In the genomic region with DNA sequence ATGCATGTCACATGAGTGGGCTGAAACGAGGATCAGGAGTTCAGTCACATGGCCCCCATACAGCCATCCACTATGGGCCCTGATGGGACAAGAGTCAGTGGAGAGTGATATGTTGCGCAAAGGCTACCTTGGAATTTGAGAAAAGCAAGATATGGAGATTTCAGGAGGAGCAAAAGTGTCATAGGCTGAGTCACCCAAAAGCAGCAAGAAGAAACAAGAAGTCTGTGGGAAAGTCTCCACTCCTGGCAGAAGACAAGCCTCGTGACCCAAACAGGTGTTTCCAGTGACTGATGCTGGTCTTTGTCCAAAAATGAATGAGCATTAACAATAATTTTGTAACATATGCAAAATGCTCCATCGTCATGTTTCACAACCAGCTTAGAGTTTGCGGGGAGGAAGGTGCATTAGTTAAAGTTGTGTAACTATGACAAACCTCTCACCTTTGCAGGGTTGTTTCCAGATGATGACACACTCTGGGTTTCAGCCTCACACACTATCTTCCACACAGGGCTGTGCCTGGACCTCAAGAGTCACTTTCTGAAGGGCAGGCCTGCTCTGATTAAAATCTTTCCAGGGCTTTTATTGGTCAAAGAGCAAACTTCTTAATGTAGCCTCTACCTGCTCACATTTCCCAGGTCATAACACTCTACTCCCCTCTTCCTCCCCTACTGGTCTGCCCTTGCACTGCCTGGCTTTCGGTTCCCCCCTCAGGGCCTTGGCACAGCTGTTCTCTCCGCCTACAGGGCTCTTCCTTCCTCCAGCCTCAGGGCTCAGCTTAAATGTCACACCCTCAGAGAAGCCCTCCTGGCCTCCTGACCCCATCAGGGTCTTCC, we compare ENCODE assay signal across 8 cellular contexts.
DNase-seq lines count a peak whose midpoint lies in the region; ATAC-seq lines count a peak whose summit lies in the region.

No MANE protein-coding gene starts in this region.

- peak; percentile 78 for ATAC-seq in GM18868 (IDR thresholded peaks at IDR 0.05; ENCODE audit: unreplicated experiment)
- ATAC-seq in HG02973 (IDR thresholded peaks at IDR 0.05; ENCODE audit: unreplicated experiment): peak; percentile 86

- DNase-seq in AML-193 (lab: John Stamatoyannopoulos, UW) (peak; percentile 44 to 60), RKO (ENCODE audit: low spot score) (peak; percentile 22), germinal center (ENCODE audit: low spot score) (peak; percentile 79), ecto neural progenitor cell (ENCODE audit: low spot score) (no peak), iPS-NIHi11 (ENCODE audit: low spot score) (no peak), hepatic stellate cell (ENCODE audit: low spot score) (no peak)

Comparison
In these comparisons a context has a peak if more than half of its experiments do, and no peak if none do; other contexts are left out.
1. DNase-seq: peak in AML-193 (2 of 2), RKO (single experiment) and germinal center (single experiment); none in ecto neural progenitor cell (single experiment), iPS-NIHi11 (single experiment) and hepatic stellate cell (single experiment).